Comparison of ENCODE assay signal across 17 cellular contexts in genomic region chr9:18371621-18372020, GRCh38.
"Had no signal": no experiment of that assay in that cellular context is flagged by ENCODE, and none has a peak within 500 bp of the region (broad histone marks: within the 10 kb centered on the region; RNA-seq: fewer than 3 reads in every experiment).

No MANE protein-coding gene starts in this region.

- H3K27ac Mint-ChIP-seq: natural killer cell; stimulated activated effector memory CD8-positive, alpha-beta T cell treated with anti-CD3 and anti-CD28 coated beads, Interleukin-12 subunit alpha, Interleukin-12 subunit beta, amount 100 ng/mL, for 72 hours; stimulated activated naive CD8-positive, alpha-beta T cell treated with anti-CD3 and anti-CD28 coated beads, Interleukin-15, Interleukin-2, amounts not matched to agents 100 ng/mL and 50 ng/mL, for 24 hours had no signal

- H3K36me3 Mint-ChIP-seq: natural killer cell; stimulated activated effector memory CD8-positive, alpha-beta T cell treated with anti-CD3 and anti-CD28 coated beads, Interleukin-12 subunit alpha, Interleukin-12 subunit beta, amount 100 ng/mL, for 72 hours had no signal

- DNase-seq: effector memory CD4-positive, alpha-beta T cell; foreskin keratinocyte; heart left ventricle; hippocampal formation; kidney glomerular epithelial cell; mammary epithelial cell; natural killer cell; posterior cingulate gyrus; right cardiac atrium; stimulated activated CD4-positive, alpha-beta T cell treated with anti-CD3 and anti-CD28 coated beads, Interleukin-4, amount 100 ng/mL, for 1 hour; stimulated activated CD8-positive, alpha-beta memory T cell treated with anti-CD3 and anti-CD28 coated beads, Interleukin-4, amount 100 ng/mL, for 48 hours; testis had no signal

- H3K36me3 ChIP-seq: heart left ventricle, tibial nerve had no signal

- H3K9me3 ChIP-seq: heart left ventricle, testis, tibial nerve had no signal

- ATAC-seq: esophagus mucosa; foreskin keratinocyte; heart left ventricle; natural killer cell; right cardiac atrium; stimulated activated effector memory CD8-positive, alpha-beta T cell treated with anti-CD3 and anti-CD28 coated beads, Interleukin-12 subunit alpha, Interleukin-12 subunit beta, amount 100 ng/mL, for 72 hours had no signal

- H3K4me3 Mint-ChIP-seq: natural killer cell; neural crest cell; stimulated activated effector memory CD8-positive, alpha-beta T cell treated with anti-CD3 and anti-CD28 coated beads, Interleukin-12 subunit alpha, Interleukin-12 subunit beta, amount 100 ng/mL, for 72 hours; stimulated activated naive CD8-positive, alpha-beta T cell treated with anti-CD3 and anti-CD28 coated beads, Interleukin-15, Interleukin-2, amounts not matched to agents 100 ng/mL and 50 ng/mL, for 24 hours had no signal

- H3K27me3 ChIP-seq: foreskin keratinocyte, heart left ventricle, testis, tibial nerve had no signal

- H3K4me1 ChIP-seq: foreskin keratinocyte, heart left ventricle, testis, tibial nerve had no signal

- H3K4me1 Mint-ChIP-seq: natural killer cell; neural crest cell; stimulated activated effector memory CD8-positive, alpha-beta T cell treated with anti-CD3 and anti-CD28 coated beads, Interleukin-12 subunit alpha, Interleukin-12 subunit beta, amount 100 ng/mL, for 72 hours had no signal

- H3K4me3 ChIP-seq: heart left ventricle, testis, tibial nerve had no signal

- H3K27ac ChIP-seq: foreskin keratinocyte, testis, tibial nerve had no signal
